Comparison of ENCODE assay signal across 15 cellular contexts in genomic region chr11:111846640-111847039, GRCh38. TPM values are rescaled to one million over a fixed set of nuclear protein-coding genes. Genes with fewer than 3 reads are reported as not detected.
DNase-seq lines count a peak whose midpoint lies in the region; ATAC-seq and TF ChIP-seq lines count a peak whose summit lies in the region.
"Had no signal": no experiment of that assay in that cellular context is flagged by ENCODE, and none has a peak within 500 bp of the region (broad histone marks: within the 10 kb centered on the region; RNA-seq: fewer than 3 reads in every experiment).

No MANE protein-coding gene starts in this region.

- H2BK12ac ChIP-seq in neuronal stem cell (ENCODE audit: low read length), result no peak overlapping the region

- no peak overlapping the region for H3K4ac ChIP-seq in neuronal stem cell (ENCODE audit: low read length)

- H3K79me1 ChIP-seq in neuronal stem cell (ENCODE audit: low read depth, low read length), result no peaks in the 10 kb centered on the region

- H3K27me3 Mint-ChIP-seq in central memory CD8-positive, alpha-beta T cell, result no peaks in the 10 kb centered on the region
- H3K27me3 Mint-ChIP-seq in nephron progenitor cell (ENCODE audit: low read depth, poor library complexity), result no peaks in the 10 kb centered on the region
- H3K27me3 Mint-ChIP-seq: CD4-positive, alpha-beta T cell had no signal

- H2BK120ac ChIP-seq in neuronal stem cell (ENCODE audit: low read depth, low read length), result no peak overlapping the region

- H4K20me1 ChIP-seq in BLaER1, result no peaks in the 10 kb centered on the region

- H3K4me3 ChIP-seq in BLaER1 (no peak overlapping the region), neuronal stem cell (ENCODE audit: low read length in 2 of 2) (no peak overlapping the region)
- H3K4me3 ChIP-seq: psoas muscle, vagina had no signal

- 0 out of 2 replicates have a peak overlapping the region, but pooled peaks have one; percentile 29 for H3K9ac ChIP-seq in BLaER1
- H3K9ac ChIP-seq in neuronal stem cell (ENCODE audit: low read depth, low read length, poor library complexity), result no peak overlapping the region

- peak; percentile 89 for DNase-seq in M059J (ENCODE audit: low read depth)
- no peak for DNase-seq in central memory CD8-positive, alpha-beta T cell (ENCODE audit: low spot score in 2 of 2)
- no peak for DNase-seq in nephron progenitor cell
- DNase-seq in neuronal stem cell (ENCODE audit: low spot score), result no peak
- DNase-seq in stimulated activated CD4-positive, alpha-beta T cell treated with anti-CD3 and anti-CD28 coated beads, Interleukin-4, amount 100 ng/mL, for 4 hours, result no peak
- no peak for DNase-seq in stimulated activated CD4-positive, alpha-beta T cell treated with anti-CD3 and anti-CD28 coated beads, Interleukin-2, amount 100 ng/mL, for 24 hours
- DNase-seq in sciatic nerve (ENCODE audit: low spot score), result no peak
- DNase-seq: activated CD4-positive, alpha-beta T cell treated with anti-CD3 and anti-CD28 coated beads, Interleukin-2, amount 50 U/mL, for 4 hours; CD4-positive, alpha-beta T cell; KG1; NCI-H510A treated with DMSO at 0.1 percent for 48 hours; psoas muscle had no signal

- no peak for TF ChIP-seq CTCF in nephron progenitor cell (IDR thresholded peaks at IDR 0.05)

- H3K4me2 ChIP-seq in BLaER1 (no peak overlapping the region), neuronal stem cell (ENCODE audit: insufficient read depth, low read length, poor library complexity, severe bottlenecking) (no peak overlapping the region)

- H4K8ac ChIP-seq in neuronal stem cell (ENCODE audit: low read depth, low read length), result no peak overlapping the region

- no peak overlapping the region for H4K91ac ChIP-seq in neuronal stem cell (ENCODE audit: low read depth, low read length, poor library complexity)

- no peak overlapping the region for H2BK15ac ChIP-seq in neuronal stem cell (ENCODE audit: low read length)

- no peak overlapping the region for H3K18ac ChIP-seq in neuronal stem cell (ENCODE audit: low read length)

- no peaks in the 10 kb centered on the region for H3K4me1 Mint-ChIP-seq in central memory CD8-positive, alpha-beta T cell
- no peaks in the 10 kb centered on the region for H3K4me1 Mint-ChIP-seq in nephron progenitor cell

- peak overlapping the region; percentile 44 for H3K27ac Mint-ChIP-seq in central memory CD8-positive, alpha-beta T cell (ENCODE audit: low read depth)
- peak overlapping the region; percentile 26 for H3K27ac Mint-ChIP-seq in nephron progenitor cell
- H3K27ac Mint-ChIP-seq: CD4-positive, alpha-beta T cell had no signal

- peaks cover 33% of the 10 kb centered on the region for H3K36me3 Mint-ChIP-seq in central memory CD8-positive, alpha-beta T cell (ENCODE audit: insufficient read depth)
- H3K36me3 Mint-ChIP-seq in nephron progenitor cell (ENCODE audit: low read depth), result peaks cover 32% of the 10 kb centered on the region

- H3K14ac ChIP-seq in neuronal stem cell (ENCODE audit: low read length), result no peak overlapping the region

- intact Hi-C loops in sciatic nerve (cut with DNase I), result loop anchor here (10.0 kb wide), 2 partner anchors 62 to 282 kb away; no protein-coding TSS in a partner anchor

- WGBS in neuronal stem cell (ENCODE audit: extremely low coverage in 2 of 2, insufficient read length in 2 of 2, insufficient replicate concordance in 1 of 2), 2 donors, result no CpG with 5 or more reads among the region's 1 CpG

- peaks cover 94% of the 10 kb centered on the region for H3K36me3 ChIP-seq in BLaER1
- peaks cover 2 to 81% of the 10 kb centered on the region in 2 donors for H3K36me3 ChIP-seq in neuronal stem cell (replicated peaks in 1 of 2; ENCODE audit: control insufficient read depth in 2 of 2, insufficient read depth in 2 of 2, low read length in 2 of 2)

- ATAC-seq in central memory CD8-positive, alpha-beta T cell (replicated peaks; ENCODE audit: extremely low read depth, poor library complexity, severe bottlenecking), result no peak
- no peak for ATAC-seq in sciatic nerve
- ATAC-seq: left lobe of liver, psoas muscle had no signal

- H3K27ac ChIP-seq in BLaER1, result no peak overlapping the region
- no peak overlapping the region for H3K27ac ChIP-seq in neuronal stem cell (replicated peaks; ENCODE audit: low read length)
- H3K27ac ChIP-seq: psoas muscle, vagina had no signal

- H3K4me3 Mint-ChIP-seq in central memory CD8-positive, alpha-beta T cell, result no peak overlapping the region
- no peak overlapping the region for H3K4me3 Mint-ChIP-seq in nephron progenitor cell
- H3K4me3 Mint-ChIP-seq: CD4-positive, alpha-beta T cell had no signal

- H3K23ac ChIP-seq in neuronal stem cell (ENCODE audit: low read depth, low read length, poor library complexity), result no peak overlapping the region

- H3K9me3 ChIP-seq in BLaER1 (no peaks in the 10 kb centered on the region), neuronal stem cell (replicated peaks in 1 of 2; ENCODE audit: control insufficient read depth in 2 of 2, insufficient read depth in 1 of 2, low read depth in 1 of 2, low read length in 2 of 2) (no peaks in the 10 kb centered on the region)
- H3K9me3 ChIP-seq: psoas muscle, vagina had no signal

- no peaks in the 10 kb centered on the region for H3K9me3 Mint-ChIP-seq in central memory CD8-positive, alpha-beta T cell
- no peaks in the 10 kb centered on the region for H3K9me3 Mint-ChIP-seq in nephron progenitor cell
- H3K9me3 Mint-ChIP-seq: CD4-positive, alpha-beta T cell had no signal

- no peak overlapping the region for H2AFZ ChIP-seq in neuronal stem cell (ENCODE audit: low read length)

- no peak overlapping the region for H2BK5ac ChIP-seq in neuronal stem cell (ENCODE audit: low read length)

- no peaks in the 10 kb centered on the region for H3K4me1 ChIP-seq in BLaER1
- H3K4me1 ChIP-seq in neuronal stem cell (ENCODE audit: control insufficient read depth in 2 of 2, insufficient read depth in 1 of 2, low read depth in 1 of 2, low read length in 2 of 2), result peaks cover 0 to 11% of the 10 kb centered on the region in 2 donors
- H3K4me1 ChIP-seq: vagina had no signal

- no peak overlapping the region for H2AK5ac ChIP-seq in neuronal stem cell (ENCODE audit: low read depth, low read length)

- H3K27me3 ChIP-seq in BLaER1 (no peaks in the 10 kb centered on the region), neuronal stem cell (ENCODE audit: control insufficient read depth in 3 of 3, insufficient read depth in 3 of 3, low read depth in 1 of 3, low read length in 3 of 3) (no peaks in the 10 kb centered on the region)
- H3K27me3 ChIP-seq: vagina had no signal

RNA-seq across cellular contexts. Expression of gene ALG9, which starts 24.7 kb away (rescaled TPM):
- total RNA-seq in M059J (2014; rRNA removed; shearing (Covaris generic)), result 39.7 and 40.3 TPM in 2 replicates
- polyA plus RNA-seq in neuronal stem cell (2013, experiment 1 of 2), result 44.7 TPM
- polyA plus RNA-seq in neuronal stem cell (2013, experiment 2 of 2), result 48.8 TPM
- total RNA-seq in sciatic nerve, result 27.6 TPM

RNA-seq across cellular contexts. Expression of gene FDXACB1, which starts 32.3 kb away (rescaled TPM):
- total RNA-seq in M059J (2014; rRNA removed; shearing (Covaris generic)), result 4.9 and 7.9 TPM in 2 replicates
- polyA plus RNA-seq in neuronal stem cell (2013, experiment 1 of 2), result 2.1 TPM
- polyA plus RNA-seq in neuronal stem cell (2013, experiment 2 of 2), result 2.0 TPM
- total RNA-seq in sciatic nerve, result 1.7 TPM
- total RNA-seq: vagina had no signal

RNA-seq across cellular contexts. Expression of gene CFAP68, which starts 32.7 kb away (rescaled TPM):
- total RNA-seq in M059J (2014; rRNA removed; shearing (Covaris generic)), result 26.7 and 28.3 TPM in 2 replicates
- polyA plus RNA-seq in neuronal stem cell (2013, experiment 1 of 2), result 56.0 TPM
- 51.1 TPM for polyA plus RNA-seq in neuronal stem cell (2013, experiment 2 of 2)
- 18.8 TPM for total RNA-seq in sciatic nerve
